In genomic region chr6:15623282-15624116, GRCh38 we compare ENCODE assay signal across 8 cellular contexts. TPM values are rescaled to one million over a fixed set of nuclear protein-coding genes. Genes with fewer than 3 reads are reported as not detected.
DNase-seq lines count a peak whose midpoint lies in the region; ATAC-seq and TF ChIP-seq lines count a peak whose summit lies in the region.

No MANE protein-coding gene starts in this region.

- POLR2A ChIA-PET in IMR-90 (lab: Charles Lee; ENCODE audit: unreplicated experiment), result no interaction called here
- POLR2A ChIA-PET in activated CD4-positive, alpha-beta T cell treated with anti-CD3 and anti-CD28 coated beads, Interleukin-2, amount 10 ng/mL, durations not matched to agents 7 days and 5 days (lab: Charles Lee), result no interaction called here

- 100% methylated on average over 2 of the region's 8 CpGs; no CpG with 5 or more reads in 1 of the 2 experiments for WGBS in IMR-90 (ENCODE audit: extremely low coverage in 2 of 2, insufficient read length in 1 of 2), 2 experiments
- 45 to 79% methylated on average over 4 to 6 of the region's 8 CpGs for WGBS in gastroesophageal sphincter (ENCODE audit: low coverage in 1 of 2), 2 donors
- 67% methylated on average over 8 of the region's 8 CpGs for WGBS in smooth muscle cell (ENCODE audit: low lambda C conversion rate)

- peak overlapping the region; percentile 93 for H2AK5ac ChIP-seq in IMR-90 (ENCODE audit: low read depth, low read length)

- H3K9me3 ChIP-seq in IMR-90 (ENCODE audit: control insufficient read depth, insufficient read depth, low read length) (no peaks in the 10 kb centered on the region), gastroesophageal sphincter (no peaks in the 10 kb centered on the region), smooth muscle cell (replicated peaks; ENCODE audit: low read depth) (no peaks in the 10 kb centered on the region)

- no peaks in the 10 kb centered on the region for H3K27me3 Mint-ChIP-seq in activated CD4-positive, alpha-beta T cell treated with anti-CD3 and anti-CD28 coated beads, Interleukin-2, amount 10 ng/mL, durations not matched to agents 7 days and 5 days

- no peaks in the 10 kb centered on the region for H3K79me2 ChIP-seq in smooth muscle cell (ENCODE audit: low read depth)

- no peak overlapping the region for H3K4me2 ChIP-seq in IMR-90 (ENCODE audit: low read depth, low read length)
- no peak overlapping the region for H3K4me2 ChIP-seq in smooth muscle cell

- no peak overlapping the region for H3K56ac ChIP-seq in IMR-90 (ENCODE audit: extremely low read depth, insufficient read depth, low read length)

- H3K27me3 ChIP-seq in IMR-90 (ENCODE audit: control insufficient read depth, insufficient read depth, low read length), result no peaks in the 10 kb centered on the region
- no peaks in the 10 kb centered on the region for H3K27me3 ChIP-seq in gastroesophageal sphincter
- no peaks in the 10 kb centered on the region for H3K27me3 ChIP-seq in smooth muscle cell (ENCODE audit: low read depth)

- H3K23ac ChIP-seq in IMR-90 (ENCODE audit: low read depth, low read length), result no peak overlapping the region

- no peak overlapping the region for H2BK20ac ChIP-seq in IMR-90 (ENCODE audit: low read depth, low read length)

- no peak overlapping the region for H3K4me3 Mint-ChIP-seq in activated CD4-positive, alpha-beta T cell treated with anti-CD3 and anti-CD28 coated beads, Interleukin-2, amount 10 ng/mL, durations not matched to agents 7 days and 5 days

- peaks cover 7% of the 10 kb centered on the region; the same call in 1 of the 2 replicates for H4K20me1 ChIP-seq in IMR-90 (ENCODE audit: insufficient read depth, low read length)
- peaks cover 57% of the 10 kb centered on the region for H4K20me1 ChIP-seq in smooth muscle cell (ENCODE audit: low read depth)

- H3K36me3 ChIP-seq in IMR-90 (ENCODE audit: control insufficient read depth, insufficient read depth, low read length) (no peaks in the 10 kb centered on the region; the same call in 1 of the 2 replicates), gastroesophageal sphincter (peaks cover 0 to 19% of the 10 kb centered on the region in 2 donors), smooth muscle cell (ENCODE audit: low read depth) (no peaks in the 10 kb centered on the region)

- H3K36me3 Mint-ChIP-seq in activated CD4-positive, alpha-beta T cell treated with anti-CD3 and anti-CD28 coated beads, Interleukin-2, amount 10 ng/mL, durations not matched to agents 7 days and 5 days (ENCODE audit: low read depth), result peaks cover 7% of the 10 kb centered on the region

- H3K14ac ChIP-seq in IMR-90 (replicated peaks; ENCODE audit: low read depth, low read length), result no peak overlapping the region

- intact Hi-C loops in IMR-90 (cut with micrococcal nuclease), result loop anchor here (1.0 to 10.0 kb wide), 8 partner anchors 116 to 1496 kb away; no protein-coding TSS in a partner anchor

- BruUV-seq in IMR-90 (replicated peaks; lab: Mats Ljungman, UMichigan), result no TSS peak

- H3K27ac Mint-ChIP-seq in activated CD4-positive, alpha-beta T cell treated with anti-CD3 and anti-CD28 coated beads, Interleukin-2, amount 10 ng/mL, durations not matched to agents 7 days and 5 days, result no peak overlapping the region

- H3K9ac ChIP-seq in IMR-90 (ENCODE audit: low read depth, low read length) (no peak overlapping the region), smooth muscle cell (ENCODE audit: low read depth) (no peak overlapping the region)

- H2AFZ ChIP-seq in IMR-90 (replicated peaks; ENCODE audit: low read length, poor library complexity), result no peak overlapping the region
- no peak overlapping the region for H2AFZ ChIP-seq in smooth muscle cell (ENCODE audit: low read depth)

- ATAC-seq in IMR-90 (ENCODE audit: low read depth) (peak; percentile 66), gastroesophageal sphincter (peak; percentile 73), HG02970 (IDR thresholded peaks at IDR 0.05; ENCODE audit: low FRiP score, unreplicated experiment) (no peak), GM21526 (IDR thresholded peaks at IDR 0.05; ENCODE audit: low FRiP score, unreplicated experiment) (no peak)

- H4K8ac ChIP-seq in IMR-90 (ENCODE audit: low read depth in 2 of 2, low read length in 2 of 2), result no peak overlapping the region

- H3K79me1 ChIP-seq in IMR-90 (ENCODE audit: low read depth in 1 of 2, low read length in 2 of 2), result peaks cover 0 to 14% of the 10 kb centered on the region in 2 experiments; a peak in 3 of 4 replicates

- no peaks in the 10 kb centered on the region for H3K9me1 ChIP-seq in IMR-90 (ENCODE audit: insufficient read depth, low read length)

- no peak for TF ChIP-seq EP300 in gastroesophageal sphincter (IDR thresholded peaks at IDR 0.05)

- H3K27ac ChIP-seq in IMR-90 (ENCODE audit: insufficient read depth, low read length), result no peak overlapping the region
- H3K27ac ChIP-seq in gastroesophageal sphincter, result peak overlapping the region; percentile 40 to 67 (median 59)
- no peak overlapping the region for H3K27ac ChIP-seq in smooth muscle cell (ENCODE audit: low read depth)

- peaks cover 5% of the 10 kb centered on the region for H3F3A ChIP-seq in smooth muscle cell (ENCODE audit: low read depth)

- no peak overlapping the region for H4K91ac ChIP-seq in IMR-90 (ENCODE audit: insufficient read depth, low read depth, low read length)

- dilution Hi-C loops in IMR-90 (cut with HindIII; ENCODE audit: low sequenced_read_pairs, unreplicated experiment), result no loop called here

- H3K4me1 ChIP-seq in IMR-90 (ENCODE audit: control insufficient read depth, insufficient read depth, low read length) (peaks cover 12% of the 10 kb centered on the region), gastroesophageal sphincter (peaks cover 4 to 46% (median 22%) of the 10 kb centered on the region in 3 donors), smooth muscle cell (ENCODE audit: low read depth) (peaks cover 16% of the 10 kb centered on the region)

- in situ Hi-C loops in IMR-90 (cut with MboI; ENCODE audit: low sequenced_read_pairs), result loop anchor here (25.0 kb wide), 2 partner anchors 361 to 1411 kb away; no protein-coding TSS in a partner anchor

- peaks cover 23% of the 10 kb centered on the region for H3K4me1 Mint-ChIP-seq in activated CD4-positive, alpha-beta T cell treated with anti-CD3 and anti-CD28 coated beads, Interleukin-2, amount 10 ng/mL, durations not matched to agents 7 days and 5 days

- no peak overlapping the region for H2BK120ac ChIP-seq in IMR-90 (ENCODE audit: low read depth, low read length)

- TF ChIP-seq CTCF in IMR-90 (conservative IDR thresholded peaks at IDR 0.05; ENCODE audit: low read depth, low read length) (peak; percentile 56), gastroesophageal sphincter (IDR thresholded peaks at IDR 0.05) (peak; percentile 64 to 79 (median 74)), smooth muscle cell (IDR thresholded peaks at IDR 0.05; ENCODE audit: borderline replicate concordance, insufficient read depth, poor library complexity, severe bottlenecking) (peak; percentile 66)

- TF ChIP-seq RAD21 in IMR-90 (IDR thresholded peaks at IDR 0.05; ENCODE audit: low read length), result peak; percentile 54

- no peak overlapping the region for H2BK5ac ChIP-seq in IMR-90 (ENCODE audit: low read depth, low read length, poor library complexity, severe bottlenecking)

- H3K18ac ChIP-seq in IMR-90 (ENCODE audit: low read depth, low read length), result peak overlapping the region; percentile 64

- H3K9me3 Mint-ChIP-seq in activated CD4-positive, alpha-beta T cell treated with anti-CD3 and anti-CD28 coated beads, Interleukin-2, amount 10 ng/mL, durations not matched to agents 7 days and 5 days, result no peaks in the 10 kb centered on the region

- DNase-seq in AML-193 (lab: John Stamatoyannopoulos, UW) (peak; percentile 72 to 77), IMR-90 (peak; percentile 43), SKM-1 treated with dmso at 0.1 percent for 144 hours (lab: John Stamatoyannopoulos, UW; ENCODE audit: unreplicated experiment) (peak; percentile 21), smooth muscle cell (lab: John Stamatoyannopoulos, UW; ENCODE audit: unreplicated experiment) (no peak)
- DNase-seq in activated CD4-positive, alpha-beta T cell treated with anti-CD3 and anti-CD28 coated beads, Interleukin-2, amount 10 ng/mL, durations not matched to agents 7 days and 5 days, result no peak

- H3K4me3 ChIP-seq in IMR-90 (ENCODE audit: insufficient read depth, low read depth, low read length), result no peak overlapping the region
- H3K4me3 ChIP-seq in gastroesophageal sphincter, result no peak overlapping the region
- H3K4me3 ChIP-seq in smooth muscle cell, result no peak overlapping the region

- 0 out of 3 replicates have a peak overlapping the region, but pooled peaks have one; percentile 62 for H2BK15ac ChIP-seq in IMR-90 (ENCODE audit: low read depth, low read length)

- no peak overlapping the region for H2AK9ac ChIP-seq in IMR-90 (replicated peaks; ENCODE audit: low read depth, low read length, poor library complexity)

- H3K4ac ChIP-seq in IMR-90 (ENCODE audit: low read depth, low read length), result no peak overlapping the region

- H4K5ac ChIP-seq in IMR-90 (ENCODE audit: low read depth, low read length), result no peak overlapping the region

- TF ChIP-seq POLR2A in IMR-90 (IDR thresholded peaks at IDR 0.05; ENCODE audit: low read depth, low read length) (no peak), gastroesophageal sphincter (IDR thresholded peaks at IDR 0.05) (no peak)

- CTCF ChIA-PET in IMR-90 (lab: Yijun Ruan, JAX), result interaction anchor here (0.6 to 1.4 kb wide), 7 partner anchors 14 to 622 kb away, joined by 3 to 6 read pairs (median 3); no protein-coding TSS in a partner anchor
- CTCF ChIA-PET in activated CD4-positive, alpha-beta T cell treated with anti-CD3 and anti-CD28 coated beads, Interleukin-2, amount 10 ng/mL, durations not matched to agents 7 days and 5 days (lab: Charles Lee), result interaction anchor here (0.7 to 1.3 kb wide), 2 partner anchors 14 to 33 kb away, joined by 3 to 4 read pairs; no protein-coding TSS in a partner anchor

TF ChIP-seq in IMR-90, 13 proteins besides CTCF, POLR2A, EP300 and RAD21 (continues in another document):
- TF ChIP-seq, protein P1, sequence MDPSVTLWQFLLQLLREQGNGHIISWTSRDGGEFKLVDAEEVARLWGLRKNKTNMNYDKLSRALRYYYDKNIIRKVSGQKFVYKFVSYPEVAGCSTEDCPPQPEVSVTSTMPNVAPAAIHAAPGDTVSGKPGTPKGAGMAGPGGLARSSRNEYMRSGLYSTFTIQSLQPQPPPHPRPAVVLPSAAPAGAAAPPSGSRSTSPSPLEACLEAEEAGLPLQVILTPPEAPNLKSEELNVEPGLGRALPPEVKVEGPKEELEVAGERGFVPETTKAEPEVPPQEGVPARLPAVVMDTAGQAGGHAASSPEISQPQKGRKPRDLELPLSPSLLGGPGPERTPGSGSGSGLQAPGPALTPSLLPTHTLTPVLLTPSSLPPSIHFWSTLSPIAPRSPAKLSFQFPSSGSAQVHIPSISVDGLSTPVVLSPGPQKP (IDR thresholded peaks at IDR 0.05; ENCODE audit: borderline replicate concordance, low read depth, low read length), result no peak

RNA-seq across cellular contexts. Expression of gene DTNBP1, which starts 39.3 kb away (rescaled TPM):
- total RNA-seq in IMR-90 (2012; rRNA removed) (4.7 and 4.8 TPM in 2 replicates), gastroesophageal sphincter (10 to 100 TPM; 14.4 to 20.2 (median 16.9) TPM), smooth muscle cell (13.9 and 24.2 TPM in 2 replicates)
- polyA plus RNA-seq in IMR-90 (2012; rRNA removed) (15.8 and 18.7 TPM in 2 replicates), smooth muscle cell (11.9 and 14.6 TPM in 2 replicates)
- 12.7 and 16.6 TPM in 2 replicates for polyA plus RNA-seq in IMR-90 (2012; cell fraction: cytosol; rRNA removed)
- polyA plus RNA-seq in IMR-90 (2012; cell fraction: nucleus; rRNA removed; ENCODE audit: low replicate concordance), result 7.9 and 10.7 TPM in 2 replicates
- total RNA-seq in activated CD4-positive, alpha-beta T cell treated with anti-CD3 and anti-CD28 coated beads, Interleukin-2, amount 10 ng/mL, durations not matched to agents 7 days and 5 days, result 10 to 100 TPM; 22.3 to 23.5 TPM

Comparison
In these comparisons a context has a peak if more than half of its experiments do, and no peak if none do; other contexts are left out.
1. DNase-seq: peak in AML-193 (2 of 2), IMR-90 (single experiment) and SKM-1 treated with dmso at 0.1 percent for 144 hours (single experiment); none in smooth muscle cell (single experiment) and activated CD4-positive, alpha-beta T cell treated with anti-CD3 and anti-CD28 coated beads, Interleukin-2, amount 10 ng/mL, durations not matched to agents 7 days and 5 days (single experiment).
2. ATAC-seq: peak in IMR-90 (single experiment) and gastroesophageal sphincter (single experiment); none in HG02970 (single experiment) and GM21526 (single experiment).
3. H3K27ac ChIP-seq: peak in gastroesophageal sphincter (4 of 4); none in IMR-90 (single experiment) and smooth muscle cell (single experiment).
4. Peak in every context shown above with its lines, with median percentiles within 50 percentile points of each other: CTCF ChIP-seq.